In genomic region chr11:29328961-29329441, GRCh38 we compare ENCODE assay signal across 8 cellular contexts.
DNase-seq lines count a peak whose midpoint lies in the region; ATAC-seq, FAIRE-seq and TF ChIP-seq lines count a peak whose summit lies in the region.

No MANE protein-coding gene starts in this region.

- H3K9me3 ChIP-seq in keratinocyte (ENCODE audit: control insufficient read depth, low read depth, low read length) (no peaks in the 10 kb centered on the region), vagina (no peaks in the 10 kb centered on the region)

- TF ChIP-seq CTCF in keratinocyte (optimal IDR thresholded peaks at IDR 0.05 in 1 of 3, IDR thresholded peaks at IDR 0.05 in 1 of 3, conservative IDR thresholded peaks at IDR 0.05 in 1 of 3; ENCODE audit: extremely low read depth in 1 of 3, insufficient read depth in 2 of 3, low read length in 3 of 3) (peak; percentile 23 to 64 (median 47)), vagina (IDR thresholded peaks at IDR 0.05) (no peak)

- H3K79me2 ChIP-seq in keratinocyte (ENCODE audit: control insufficient read depth, insufficient read depth, low read length), result no peaks in the 10 kb centered on the region

- no peaks in the 10 kb centered on the region for H4K20me1 ChIP-seq in keratinocyte (ENCODE audit: control insufficient read depth, extremely low read depth, insufficient read depth, low read length)

- ATAC-seq in activated CD8-positive, alpha-beta T cell treated with anti-CD3 and anti-CD28 coated beads, Interleukin-2, amount 10 ng/mL, durations not matched to agents 7 days and 5 days, result no peak
- ATAC-seq in activated CD4-positive, alpha-beta T cell treated with anti-CD3 and anti-CD28 coated beads for 36 hours, result no peak

- intact Hi-C loops in activated CD4-positive, alpha-beta T cell treated with anti-CD3 and anti-CD28 coated beads for 36 hours (cut with DNase I, micrococcal nuclease), result no loop called here
- intact Hi-C loops in vagina (cut with DNase I), result no loop called here

- FAIRE-seq in HTR-8/SVneo (lab: Jason Lieb, UNC) (peak; percentile 82), keratinocyte (lab: Jason Lieb, UNC) (peak; percentile 82)

- no peak overlapping the region for H3K9ac ChIP-seq in keratinocyte (ENCODE audit: control insufficient read depth, extremely low read depth, insufficient read depth, low read length)

- H3K4me3 Mint-ChIP-seq in activated CD8-positive, alpha-beta T cell treated with anti-CD3 and anti-CD28 coated beads, Interleukin-2, amount 10 ng/mL, durations not matched to agents 7 days and 5 days, result no peak overlapping the region
- H3K4me3 Mint-ChIP-seq in activated CD4-positive, alpha-beta T cell treated with anti-CD3 and anti-CD28 coated beads for 36 hours, result no peak overlapping the region

- peak; percentile 35 for DNase-seq in GM04504 (ENCODE audit: low read depth)
- DNase-seq in HTR-8/SVneo (ENCODE audit: insufficient read length, low spot score), result peak; percentile 41
- peak; percentile 6 to 67 for DNase-seq in SW 1271 (lab: John Stamatoyannopoulos, UW)
- DNase-seq in keratinocyte (ENCODE audit: low read depth, low spot score), result peak; percentile 30
- no peak for DNase-seq in stimulated activated naive CD4-positive, alpha-beta T cell (lab: John Stamatoyannopoulos, UW)
- DNase-seq in activated CD8-positive, alpha-beta T cell treated with anti-CD3 and anti-CD28 coated beads, Interleukin-2, amount 10 ng/mL, durations not matched to agents 7 days and 5 days, result no peak
- DNase-seq in activated CD4-positive, alpha-beta T cell treated with anti-CD3 and anti-CD28 coated beads for 36 hours, result no peak
- DNase-seq in vagina (ENCODE audit: extremely low spot score in 2 of 2), result no peak

- no peaks in the 10 kb centered on the region for H3K9me3 Mint-ChIP-seq in activated CD8-positive, alpha-beta T cell treated with anti-CD3 and anti-CD28 coated beads, Interleukin-2, amount 10 ng/mL, durations not matched to agents 7 days and 5 days (ENCODE audit: insufficient read depth)
- H3K9me3 Mint-ChIP-seq in activated CD4-positive, alpha-beta T cell treated with anti-CD3 and anti-CD28 coated beads for 36 hours (ENCODE audit: low read depth), result peaks cover 3% of the 10 kb centered on the region

- H3K27me3 ChIP-seq in keratinocyte (ENCODE audit: control insufficient read depth, extremely low read depth, insufficient read depth, low read length), result no peaks in the 10 kb centered on the region
- no peaks in the 10 kb centered on the region for H3K27me3 ChIP-seq in vagina

- dilution Hi-C loops in keratinocyte (cut with MboI; ENCODE audit: extremely low pct_ligation_motif_present, low sequenced_read_pairs), result no loop called here

- H3K4me1 Mint-ChIP-seq in activated CD8-positive, alpha-beta T cell treated with anti-CD3 and anti-CD28 coated beads, Interleukin-2, amount 10 ng/mL, durations not matched to agents 7 days and 5 days (ENCODE audit: low read depth), result no peaks in the 10 kb centered on the region
- no peaks in the 10 kb centered on the region for H3K4me1 Mint-ChIP-seq in activated CD4-positive, alpha-beta T cell treated with anti-CD3 and anti-CD28 coated beads for 36 hours

- H3K36me3 Mint-ChIP-seq in activated CD8-positive, alpha-beta T cell treated with anti-CD3 and anti-CD28 coated beads, Interleukin-2, amount 10 ng/mL, durations not matched to agents 7 days and 5 days (ENCODE audit: low read depth), result no peaks in the 10 kb centered on the region
- no peaks in the 10 kb centered on the region for H3K36me3 Mint-ChIP-seq in activated CD4-positive, alpha-beta T cell treated with anti-CD3 and anti-CD28 coated beads for 36 hours (ENCODE audit: low read depth)

- no peaks in the 10 kb centered on the region for H3K27me3 Mint-ChIP-seq in activated CD8-positive, alpha-beta T cell treated with anti-CD3 and anti-CD28 coated beads, Interleukin-2, amount 10 ng/mL, durations not matched to agents 7 days and 5 days (ENCODE audit: low read depth)
- no peaks in the 10 kb centered on the region for H3K27me3 Mint-ChIP-seq in activated CD4-positive, alpha-beta T cell treated with anti-CD3 and anti-CD28 coated beads for 36 hours

- H3K27ac ChIP-seq in keratinocyte (ENCODE audit: control insufficient read depth, insufficient read depth, low read length) (peak overlapping the region; percentile 22), vagina (no peak overlapping the region)

- peaks cover 8% of the 10 kb centered on the region for H3K4me1 ChIP-seq in keratinocyte (ENCODE audit: control insufficient read depth, extremely low read depth, insufficient read depth, low read length)
- no peaks in the 10 kb centered on the region for H3K4me1 ChIP-seq in vagina

- TF ChIP-seq POLR2A in vagina (IDR thresholded peaks at IDR 0.05), result no peak

- CTCF ChIA-PET in activated CD8-positive, alpha-beta T cell treated with anti-CD3 and anti-CD28 coated beads, Interleukin-2, amount 10 ng/mL, durations not matched to agents 7 days and 5 days (lab: Charles Lee), result interaction anchor here (1.3 kb wide), 1 partner anchor 14 kb away, joined by 4 read pairs; no protein-coding TSS in a partner anchor
- CTCF ChIA-PET in activated CD4-positive, alpha-beta T cell treated with anti-CD3 and anti-CD28 coated beads for 36 hours (lab: Charles Lee), result no interaction called here

- POLR2A ChIA-PET in activated CD8-positive, alpha-beta T cell treated with anti-CD3 and anti-CD28 coated beads, Interleukin-2, amount 10 ng/mL, durations not matched to agents 7 days and 5 days (lab: Charles Lee), result no interaction called here
- POLR2A ChIA-PET in activated CD4-positive, alpha-beta T cell treated with anti-CD3 and anti-CD28 coated beads for 36 hours (lab: Charles Lee), result no interaction called here

- no peak overlapping the region for H3K4me3 ChIP-seq in keratinocyte (ENCODE audit: control insufficient read depth in 2 of 3, extremely low read depth in 1 of 3, insufficient read depth in 2 of 3, low read depth in 1 of 3, low read length in 3 of 3)
- no peak overlapping the region for H3K4me3 ChIP-seq in vagina

- peak overlapping the region; percentile 33 for H3K4me2 ChIP-seq in keratinocyte (ENCODE audit: control insufficient read depth, extremely low read depth, insufficient read depth, low read depth, low read length)

- H3K36me3 ChIP-seq in keratinocyte (ENCODE audit: control insufficient read depth in 2 of 2, extremely low read depth in 1 of 2, insufficient read depth in 2 of 2, low read length in 2 of 2) (no peaks in the 10 kb centered on the region), vagina (no peaks in the 10 kb centered on the region)

- H2AFZ ChIP-seq in keratinocyte (ENCODE audit: control insufficient read depth, low read length), result no peak overlapping the region

- no peaks in the 10 kb centered on the region for H3K9me1 ChIP-seq in keratinocyte (ENCODE audit: control insufficient read depth, extremely low read depth, insufficient read depth, low read length)

- H3K27ac Mint-ChIP-seq in activated CD8-positive, alpha-beta T cell treated with anti-CD3 and anti-CD28 coated beads, Interleukin-2, amount 10 ng/mL, durations not matched to agents 7 days and 5 days, result no peak overlapping the region
- no peak overlapping the region for H3K27ac Mint-ChIP-seq in activated CD4-positive, alpha-beta T cell treated with anti-CD3 and anti-CD28 coated beads for 36 hours

Comparison
In these comparisons a context has a peak if more than half of its experiments do, and no peak if none do; other contexts are left out.
1. DNase-seq: peak in GM04504 (single experiment), HTR-8/SVneo (single experiment), SW 1271 (2 of 2) and keratinocyte (single experiment); none in stimulated activated naive CD4-positive, alpha-beta T cell (0 of 6), activated CD8-positive, alpha-beta T cell treated with anti-CD3 and anti-CD28 coated beads, Interleukin-2, amount 10 ng/mL, durations not matched to agents 7 days and 5 days (single experiment), activated CD4-positive, alpha-beta T cell treated with anti-CD3 and anti-CD28 coated beads for 36 hours (single experiment) and vagina (0 of 2).
2. CTCF ChIP-seq: peak in keratinocyte (3 of 3); none in vagina (0 of 3).